In genomic region chr1:1724035-1724864, GRCh38 we compare ENCODE assay signal across 1 cellular context.
TF ChIP-seq lines count a peak whose summit lies in the region.

Gene CDK11A (minus strand): TSS chr1:1724357. CDS start chr1:1722818, 1,539 bp downstream.

TF ChIP-seq in K562, 482 proteins besides CTCF, POLR2A, EP300 and RAD21 (continued from another document and continues in another):
- TF ChIP-seq, protein P1, sequence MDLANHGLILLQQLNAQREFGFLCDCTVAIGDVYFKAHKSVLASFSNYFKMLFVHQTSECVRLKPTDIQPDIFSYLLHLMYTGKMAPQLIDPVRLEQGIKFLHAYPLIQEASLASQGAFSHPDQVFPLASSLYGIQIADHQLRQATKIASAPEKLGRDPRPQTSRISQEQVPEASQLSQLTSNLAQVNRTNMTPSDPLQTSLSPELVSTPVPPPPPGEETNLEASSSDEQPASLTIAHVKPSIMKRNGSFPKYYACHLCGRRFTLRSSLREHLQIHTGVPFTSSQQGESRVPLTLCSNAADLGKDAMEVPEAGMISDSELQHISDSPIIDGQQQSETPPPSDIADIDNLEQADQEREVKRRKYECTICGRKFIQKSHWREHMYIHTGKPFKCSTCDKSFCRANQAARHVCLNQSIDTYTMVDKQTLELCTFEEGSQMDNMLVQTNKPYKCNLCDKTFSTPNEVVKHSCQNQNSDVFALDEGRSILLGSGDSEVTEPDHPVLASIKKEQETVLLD (IDR thresholded peaks at IDR 0.05), result peak; percentile 96
- peak; percentile 62 for TF ChIP-seq POLR2G (IDR thresholded peaks at IDR 0.05; ENCODE audit: low read depth, low read length)
- TF ChIP-seq ELF4 (CRISPR knock-in tag; IDR thresholded peaks at IDR 0.05), result peak; percentile 88
- TF ChIP-seq ZBED1 (IDR thresholded peaks at IDR 0.05), result peak; percentile 48
- TF ChIP-seq ASH1L (IDR thresholded peaks at IDR 0.05; ENCODE audit: borderline replicate concordance, low read depth, partially characterized antibody), result peak; percentile 70
- peak; percentile 75 for TF ChIP-seq POLR2B (IDR thresholded peaks at IDR 0.05; ENCODE audit: low read depth, partially characterized antibody)
- peak; percentile 46; the same call in 1 of the 2 replicates for TF ChIP-seq MAFG (tag; conservative IDR thresholded peaks at IDR 0.05)
- peak; percentile 97 for TF ChIP-seq NR2C1 (IDR thresholded peaks at IDR 0.05)
- peak; percentile 98 for TF ChIP-seq NR2C1 (tag; IDR thresholded peaks at IDR 0.05)
- TF ChIP-seq E2F8 (IDR thresholded peaks at IDR 0.05; ENCODE audit: low read depth, partially characterized antibody), result peak; percentile 98
- TF ChIP-seq MLLT1 (IDR thresholded peaks at IDR 0.05), result peak; percentile 25 to 93; a peak in 2 of 4 replicates
- TF ChIP-seq SRF (CRISPR knock-in tag; IDR thresholded peaks at IDR 0.05), result peak in 1 of 2 experiments; percentile 63; a peak in 1 of 4 replicates
- peak; percentile 31; the same call in 1 of the 2 replicates for TF ChIP-seq MXI1 (IDR thresholded peaks at IDR 0.05; ENCODE audit: low read depth, low read length)
- TF ChIP-seq ZBTB11 (CRISPR knock-in tag; IDR thresholded peaks at IDR 0.05), result peak in 2 of 3 experiments; percentile 73 to 93; a peak in 3 of 6 replicates
- TF ChIP-seq MBD2 (IDR thresholded peaks at IDR 0.05; ENCODE audit: borderline replicate concordance, low read depth), result 0 out of 2 replicates have a peak, but pooled peaks have one; percentile 50
- TF ChIP-seq TARDBP (IDR thresholded peaks at IDR 0.05), result peak; percentile 71; the same call in 1 of the 2 replicates
- peak; percentile 50 for TF ChIP-seq TBP (optimal IDR thresholded peaks at IDR 0.05; ENCODE audit: low read depth, low read length)
- TF ChIP-seq ATF7 (IDR thresholded peaks at IDR 0.05), result peak; percentile 93
- peak; percentile 56 for TF ChIP-seq POLR2AphosphoS5 (IDR thresholded peaks at IDR 0.05; ENCODE audit: control insufficient read depth, insufficient read depth, low read depth, low read length)
- peak; percentile 94; the same call in 1 of the 2 replicates for TF ChIP-seq NBN (IDR thresholded peaks at IDR 0.05; ENCODE audit: low read depth)
- TF ChIP-seq CREB3L1 (IDR thresholded peaks at IDR 0.05; ENCODE audit: borderline replicate concordance, low read depth), result peak; percentile 88
- TF ChIP-seq, protein P2, sequence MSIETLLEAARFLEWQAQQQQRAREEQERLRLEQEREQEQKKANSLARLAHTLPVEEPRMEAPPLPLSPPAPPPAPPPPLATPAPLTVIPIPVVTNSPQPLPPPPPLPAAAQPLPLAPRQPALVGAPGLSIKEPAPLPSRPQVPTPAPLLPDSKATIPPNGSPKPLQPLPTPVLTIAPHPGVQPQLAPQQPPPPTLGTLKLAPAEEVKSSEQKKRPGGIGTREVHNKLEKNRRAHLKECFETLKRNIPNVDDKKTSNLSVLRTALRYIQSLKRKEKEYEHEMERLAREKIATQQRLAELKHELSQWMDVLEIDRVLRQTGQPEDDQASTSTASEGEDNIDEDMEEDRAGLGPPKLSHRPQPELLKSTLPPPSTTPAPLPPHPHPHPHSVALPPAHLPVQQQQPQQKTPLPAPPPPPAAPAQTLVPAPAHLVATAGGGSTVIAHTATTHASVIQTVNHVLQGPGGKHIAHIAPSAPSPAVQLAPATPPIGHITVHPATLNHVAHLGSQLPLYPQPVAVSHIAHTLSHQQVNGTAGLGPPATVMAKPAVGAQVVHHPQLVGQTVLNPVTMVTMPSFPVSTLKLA (conservative IDR thresholded peaks at IDR 0.05), result peak; percentile 87 to 96
- peak; percentile 58; the same call in 1 of the 2 replicates for TF ChIP-seq ZKSCAN1 (IDR thresholded peaks at IDR 0.05; ENCODE audit: low read depth, low read length)
- peak; percentile 69 for TF ChIP-seq PRDM10 (IDR thresholded peaks at IDR 0.05; ENCODE audit: partially characterized antibody)
- TF ChIP-seq, protein P3, sequence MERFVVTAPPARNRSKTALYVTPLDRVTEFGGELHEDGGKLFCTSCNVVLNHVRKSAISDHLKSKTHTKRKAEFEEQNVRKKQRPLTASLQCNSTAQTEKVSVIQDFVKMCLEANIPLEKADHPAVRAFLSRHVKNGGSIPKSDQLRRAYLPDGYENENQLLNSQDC (CRISPR knock-in tag; IDR thresholded peaks at IDR 0.05), result peak; percentile 22; the same call in 1 of the 2 replicates
- TF ChIP-seq ATF3 (IDR thresholded peaks at IDR 0.05), result peak; percentile 88
- TF ChIP-seq ATF3 (CRISPR knock-in tag; conservative IDR thresholded peaks at IDR 0.05), result peak; percentile 85
- TF ChIP-seq FOSL1 (tag; conservative IDR thresholded peaks at IDR 0.05), result peak; percentile 54
- 0 out of 2 replicates have a peak, but pooled peaks have one; percentile 29 for TF ChIP-seq ZNF324 (CRISPR knock-in tag; IDR thresholded peaks at IDR 0.05)
- peak; percentile 99 for TF ChIP-seq CREM (IDR thresholded peaks at IDR 0.05; ENCODE audit: low read depth)
- TF ChIP-seq NR2F6 (CRISPR knock-in tag; IDR thresholded peaks at IDR 0.05), result 0 out of 2 replicates have a peak, but pooled peaks have one; percentile 75
- TF ChIP-seq DIDO1 (tag; IDR thresholded peaks at IDR 0.05; ENCODE audit: low read depth), result peak; percentile 89
- peak; percentile 61 for TF ChIP-seq HNRNPLL (IDR thresholded peaks at IDR 0.05; ENCODE audit: low read depth, low read length, poor library complexity, severe bottlenecking)
- peak; percentile 79 for TF ChIP-seq NFE2 (IDR thresholded peaks at IDR 0.05; ENCODE audit: low read depth)
- peak in 1 of 2 experiments; percentile 99; a peak in 2 of 4 replicates for TF ChIP-seq ZNF639 (CRISPR knock-in tag; conservative IDR thresholded peaks at IDR 0.05 in 1 of 2, IDR thresholded peaks at IDR 0.05 in 1 of 2)
- peak; percentile 89 for TF ChIP-seq POLR2AphosphoS2 (IDR thresholded peaks at IDR 0.05; ENCODE audit: low read length)
- TF ChIP-seq RHOXF2B (CRISPR knock-in tag; conservative IDR thresholded peaks at IDR 0.05), result 0 out of 2 replicates have a peak, but pooled peaks have one; percentile 31
